Comparison of ENCODE assay signal across 10 cellular contexts in the genomic region with DNA sequence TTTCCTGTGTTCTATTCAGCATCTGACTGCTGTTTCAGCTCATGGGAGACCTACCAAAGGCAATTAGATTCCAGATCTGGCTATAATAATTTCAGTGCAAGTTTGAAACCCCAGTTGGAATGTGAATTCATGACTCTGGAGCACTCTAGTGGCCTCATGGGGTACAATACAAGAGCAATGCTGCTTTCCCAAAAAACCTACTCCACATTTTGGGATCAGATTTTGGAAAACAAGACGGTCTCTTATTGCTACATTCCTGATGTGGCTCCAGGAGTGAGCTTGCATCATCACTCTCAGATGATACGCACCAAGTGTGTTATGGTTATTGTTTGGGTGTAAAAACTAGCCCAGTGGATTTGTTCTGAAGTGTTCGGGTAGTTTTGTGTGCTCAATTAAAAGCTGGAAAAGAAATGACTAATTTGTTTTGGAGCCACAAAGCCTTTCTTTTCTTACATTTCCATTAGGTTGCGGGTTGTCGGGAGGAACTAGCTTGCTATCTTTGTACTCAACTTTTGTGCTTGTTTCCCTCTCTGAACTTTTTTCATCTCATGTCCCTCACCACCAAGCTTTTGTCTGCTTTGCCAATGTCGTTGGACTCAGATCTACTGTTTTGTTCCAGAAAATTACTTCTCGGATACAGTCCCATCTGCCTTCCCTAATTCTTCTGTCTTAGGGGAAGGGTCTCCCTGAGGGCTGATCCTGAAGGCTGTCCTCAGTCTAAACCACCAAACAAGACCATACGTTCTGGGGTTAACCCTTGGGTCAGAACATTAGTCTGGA.
DNase-seq lines count a peak whose midpoint lies in the region; ATAC-seq and TF ChIP-seq lines count a peak whose summit lies in the region.
"Had no signal": no experiment of that assay in that cellular context is flagged by ENCODE, and none has a peak within 500 bp of the region (broad histone marks: within the 10 kb centered on the region; RNA-seq: fewer than 3 reads in every experiment).

No MANE protein-coding gene starts in this region.

- peaks cover 0 to 8% (median 4%) of the 10 kb centered on the region in 7 donors for H3K9me3 Mint-ChIP-seq in naive B cell

- H3K4me3 Mint-ChIP-seq in naive B cell = peak overlapping the region in 3 of 8 donors; percentile 16 to 91 (median 81)

- TF ChIP-seq CTCF in LNCaP clone FGC (IDR thresholded peaks at IDR 0.05; ENCODE audit: control insufficient read depth, extremely low read depth, insufficient read depth) (peak; percentile 46), epithelial cell of esophagus (IDR thresholded peaks at IDR 0.05; ENCODE audit: insufficient read depth, low read depth, low read length, missing control alignments) (peak; percentile 38)

- peak overlapping the region; percentile 33 to 96 (median 88) for H3K27ac Mint-ChIP-seq in naive B cell
- H3K27ac Mint-ChIP-seq: progenitor cell of endocrine pancreas had no signal

- ATAC-seq in naive B cell (ENCODE audit: low read depth in 2 of 2) (no peak), GM18909 (IDR thresholded peaks at IDR 0.05; ENCODE audit: poor library complexity, unreplicated experiment) (no peak), HG03354 (IDR thresholded peaks at IDR 0.05; ENCODE audit: poor library complexity, severe bottlenecking, unreplicated experiment) (no peak)

- peaks cover 21 to 32% (median 24%) of the 10 kb centered on the region in 3 donors for H3K4me1 Mint-ChIP-seq in naive B cell

- H3K36me3 Mint-ChIP-seq in naive B cell = peaks cover 19 to 37% of the 10 kb centered on the region in 2 donors

- DNase-seq in AG20443 (ENCODE audit: low spot score) (peak; percentile 51), LNCaP clone FGC (ENCODE audit: low read depth) (no peak), epithelial cell of esophagus (ENCODE audit: low read depth) (no peak), naive B cell (no peak), GM19240 (ENCODE audit: insufficient read length, low spot score) (no peak), NCI-H82 treated with DMSO at 0.1 percent for 48 hours (lab: John Stamatoyannopoulos, UW; ENCODE audit: unreplicated experiment) (no peak)
- DNase-seq: activated CD4-positive, alpha-beta T cell treated with anti-CD3 and anti-CD28 coated beads, Interleukin-2, amount 50 U/mL, for 48 hours had no signal

- H3K4me3 ChIP-seq in LNCaP clone FGC (ENCODE audit: low read depth, low read length) (no peak overlapping the region), epithelial cell of esophagus (ENCODE audit: low read length) (no peak overlapping the region)

- H3K27me3 Mint-ChIP-seq in naive B cell = no peaks in the 10 kb centered on the region
- H3K27me3 Mint-ChIP-seq: progenitor cell of endocrine pancreas had no signal
